1 cellular context compared by ENCODE assay signal in the genomic region with DNA sequence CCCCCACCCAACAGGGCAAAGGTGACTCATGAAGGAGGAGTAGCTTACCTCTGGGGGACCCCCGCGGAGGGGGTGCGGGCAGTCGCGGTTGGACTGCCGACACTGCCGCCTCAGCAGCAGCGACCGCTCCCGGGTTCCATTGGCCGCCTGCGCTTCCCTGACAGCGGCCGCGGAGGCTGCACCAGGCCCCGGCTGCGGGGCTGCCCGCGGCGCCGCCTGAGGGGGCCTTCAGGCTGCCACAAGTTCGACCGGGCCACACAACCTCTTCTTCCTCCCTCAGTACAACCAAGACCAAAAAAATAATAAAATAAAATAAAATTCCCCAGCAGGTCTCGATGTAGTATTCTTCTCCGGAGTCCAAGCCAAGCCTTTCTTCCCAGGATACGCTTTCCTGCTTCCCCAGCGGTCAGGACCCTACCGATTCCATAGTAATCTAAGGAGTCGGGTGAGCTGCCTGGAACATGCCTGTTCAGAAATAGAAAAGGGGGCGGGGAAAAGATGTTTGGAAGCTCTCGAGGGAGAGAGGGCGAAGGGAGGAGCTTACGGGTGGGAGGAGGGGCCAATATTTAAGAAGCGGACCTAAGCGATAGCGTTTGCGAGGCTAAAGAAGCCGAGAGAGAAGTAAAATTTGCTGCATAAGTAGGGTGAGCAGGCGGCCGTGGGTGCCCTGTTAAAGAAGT.
TF ChIP-seq lines count a peak whose summit lies in the region.

Gene PI4KB, minus strand, starts transcription at position 194 of the 680 bp plus-strand sequence. CDS start 10,935 bp downstream, outside the sequence.

TF ChIP-seq in SK-N-SH, 30 proteins besides CTCF, POLR2A, EP300 and RAD21 (continued from another document):
- TF ChIP-seq REST (IDR thresholded peaks at IDR 0.05; ENCODE audit: low read depth, low read length): no peak
- peak; percentile 39; the same call in 1 of the 2 replicates for TF ChIP-seq RFX5 (IDR thresholded peaks at IDR 0.05; ENCODE audit: low read length)
- TF ChIP-seq CHD2 (IDR thresholded peaks at IDR 0.05; ENCODE audit: low read length, partially characterized antibody): no peak
- TF ChIP-seq FOXM1 (IDR thresholded peaks at IDR 0.05; ENCODE audit: low read depth): no peak
- TF ChIP-seq NFIC (IDR thresholded peaks at IDR 0.05; ENCODE audit: borderline replicate concordance): no peak
- TF ChIP-seq, protein P1, sequence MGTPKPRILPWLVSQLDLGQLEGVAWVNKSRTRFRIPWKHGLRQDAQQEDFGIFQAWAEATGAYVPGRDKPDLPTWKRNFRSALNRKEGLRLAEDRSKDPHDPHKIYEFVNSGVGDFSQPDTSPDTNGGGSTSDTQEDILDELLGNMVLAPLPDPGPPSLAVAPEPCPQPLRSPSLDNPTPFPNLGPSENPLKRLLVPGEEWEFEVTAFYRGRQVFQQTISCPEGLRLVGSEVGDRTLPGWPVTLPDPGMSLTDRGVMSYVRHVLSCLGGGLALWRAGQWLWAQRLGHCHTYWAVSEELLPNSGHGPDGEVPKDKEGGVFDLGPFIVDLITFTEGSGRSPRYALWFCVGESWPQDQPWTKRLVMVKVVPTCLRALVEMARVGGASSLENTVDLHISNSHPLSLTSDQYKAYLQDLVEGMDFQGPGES (IDR thresholded peaks at IDR 0.05; ENCODE audit: low read depth, low read length): no peak
- TF ChIP-seq RXRA (IDR thresholded peaks at IDR 0.05; ENCODE audit: borderline replicate concordance, low read depth): no peak
- no peak for TF ChIP-seq MEF2A (IDR thresholded peaks at IDR 0.05; ENCODE audit: borderline replicate concordance, low read depth)
- TF ChIP-seq FOXJ3 (CRISPR knock-in tag; IDR thresholded peaks at IDR 0.05): no peak
- no peak for TF ChIP-seq SMC3 (IDR thresholded peaks at IDR 0.05; ENCODE audit: low read depth, low read length)
- TF ChIP-seq, protein P2, sequence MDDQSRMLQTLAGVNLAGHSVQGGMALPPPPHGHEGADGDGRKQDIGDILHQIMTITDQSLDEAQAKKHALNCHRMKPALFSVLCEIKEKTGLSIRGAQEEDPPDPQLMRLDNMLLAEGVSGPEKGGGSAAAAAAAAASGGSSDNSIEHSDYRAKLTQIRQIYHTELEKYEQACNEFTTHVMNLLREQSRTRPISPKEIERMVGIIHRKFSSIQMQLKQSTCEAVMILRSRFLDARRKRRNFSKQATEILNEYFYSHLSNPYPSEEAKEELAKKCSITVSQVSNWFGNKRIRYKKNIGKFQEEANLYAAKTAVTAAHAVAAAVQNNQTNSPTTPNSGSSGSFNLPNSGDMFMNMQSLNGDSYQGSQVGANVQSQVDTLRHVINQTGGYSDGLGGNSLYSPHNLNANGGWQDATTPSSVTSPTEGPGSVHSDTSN (IDR thresholded peaks at IDR 0.05): no peak
- TF ChIP-seq MXI1 (IDR thresholded peaks at IDR 0.05; ENCODE audit: low read depth, low read length): peak; percentile 87
- no peak for TF ChIP-seq TCF12 (IDR thresholded peaks at IDR 0.05)
- no peak for TF ChIP-seq NRF1 (IDR thresholded peaks at IDR 0.05; ENCODE audit: low read depth, low read length)
- no peak for TF ChIP-seq JUND (IDR thresholded peaks at IDR 0.05)
- TF ChIP-seq FOSL2 (IDR thresholded peaks at IDR 0.05; ENCODE audit: borderline replicate concordance, low read depth): no peak
- TF ChIP-seq USF1 (IDR thresholded peaks at IDR 0.05; ENCODE audit: borderline replicate concordance, low read depth): no peak
- no peak for TF ChIP-seq ELF1 (IDR thresholded peaks at IDR 0.05)
- TF ChIP-seq POLR2AphosphoS5 (IDR thresholded peaks at IDR 0.05; ENCODE audit: low read depth, low read length): peak; percentile 28
- TF ChIP-seq EZH2phosphoT487 (IDR thresholded peaks at IDR 0.05; ENCODE audit: borderline replicate concordance, low read depth): no peak
- TF ChIP-seq MAX (IDR thresholded peaks at IDR 0.05; ENCODE audit: low read depth): peak; percentile 32; the same call in 1 of the 2 replicates
- TF ChIP-seq RCOR1 (IDR thresholded peaks at IDR 0.05; ENCODE audit: low read length): no peak
